Comparison of ENCODE assay signal across 21 cellular contexts in the genomic region with DNA sequence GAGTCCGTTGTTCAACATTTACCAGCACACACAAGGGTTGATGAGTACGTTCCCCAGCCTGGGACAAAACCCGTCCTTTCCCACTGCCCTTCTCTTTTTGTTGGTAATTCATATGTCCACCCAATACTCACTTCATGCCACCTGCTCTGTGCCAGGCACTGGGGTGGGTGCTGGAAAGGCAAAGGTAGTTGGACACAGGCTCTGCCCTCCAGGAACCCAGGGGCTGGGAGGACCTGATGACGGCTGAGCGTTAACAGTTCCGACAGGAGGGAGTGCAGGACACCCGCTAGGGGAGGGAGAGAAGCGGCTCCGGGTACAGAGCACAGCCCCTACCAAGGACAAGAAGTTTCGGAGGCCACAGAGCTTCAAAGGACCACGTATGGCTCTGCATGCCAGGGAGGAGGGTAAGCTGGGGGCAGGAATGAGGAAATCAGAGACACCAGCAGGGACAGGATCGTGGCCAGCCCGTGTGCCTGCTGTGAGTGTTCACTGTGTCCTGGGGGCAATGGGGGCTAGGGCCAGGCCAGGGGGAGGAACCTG.
"Had no signal": no experiment of that assay in that cellular context is flagged by ENCODE, and none has a peak within 500 bp of the region (broad histone marks: within the 10 kb centered on the region; RNA-seq: fewer than 3 reads in every experiment).

No MANE protein-coding gene starts in this region.

- H3K4me1 Mint-ChIP-seq: activated B cell treated with CpG ODN at 0.5 μM for 24 hours; activated naive CD4-positive, alpha-beta T cell treated with anti-CD3 and anti-CD28 coated beads, Interleukin-2, amount 10 ng/mL, durations not matched to agents 7 days and 5 days; memory B cell; stimulated activated memory B cell treated with anti-CD40 and anti-IgM and Interleukin-4, amounts not matched to agents 10 μg/mL and 1 μg/mL and 100 μg/mL, for 72 hours had no signal

- H2AFZ ChIP-seq: neural progenitor cell, parathyroid adenoma had no signal

- ATAC-seq: left lobe of liver; naive thymus-derived CD4-positive, alpha-beta T cell; stimulated activated memory B cell treated with anti-CD40 and anti-IgM and Interleukin-4, amounts not matched to agents 10 μg/mL and 1 μg/mL and 100 μg/mL, for 72 hours had no signal

- H3K9ac ChIP-seq: neural progenitor cell, parathyroid adenoma had no signal

- H3K27ac ChIP-seq: neural progenitor cell, parathyroid adenoma, sigmoid colon, SK-N-MC, thoracic aorta had no signal

- H3K4me3 Mint-ChIP-seq: activated B cell treated with CpG ODN at 0.5 μM for 24 hours; activated naive CD4-positive, alpha-beta T cell treated with anti-CD3 and anti-CD28 coated beads, Interleukin-2, amount 10 ng/mL, durations not matched to agents 7 days and 5 days; memory B cell; naive thymus-derived CD4-positive, alpha-beta T cell; neural progenitor cell; stimulated activated memory B cell treated with anti-CD40 and anti-IgM and Interleukin-4, amounts not matched to agents 10 μg/mL and 1 μg/mL and 100 μg/mL, for 72 hours had no signal

- H3K4me3 ChIP-seq: neural progenitor cell, sigmoid colon, SK-N-MC, thoracic aorta had no signal

- H3K9me3 Mint-ChIP-seq: activated B cell treated with CpG ODN at 0.5 μM for 24 hours; activated naive CD4-positive, alpha-beta T cell treated with anti-CD3 and anti-CD28 coated beads, Interleukin-2, amount 10 ng/mL, durations not matched to agents 7 days and 5 days; activated T-helper 2 cell treated with anti-CD3 and anti-CD28 coated beads, Interferon-gamma antibody, Interleukin-2, Interleukin-4, amounts not matched to agents 10 μg/mL and 5 μg/mL and 100 μg/mL, durations not matched to agents 14 hours and 24 hours and 36 hours; memory B cell; stimulated activated memory B cell treated with anti-CD40 and anti-IgM and Interleukin-4, amounts not matched to agents 10 μg/mL and 1 μg/mL and 100 μg/mL, for 72 hours had no signal

- H3K27me3 ChIP-seq: neural progenitor cell, sigmoid colon had no signal

- H3K9me3 ChIP-seq: sigmoid colon, thoracic aorta had no signal

- H3K4me2 ChIP-seq: neural progenitor cell had no signal

- H3K4me1 ChIP-seq: parathyroid adenoma, sigmoid colon had no signal

- H3K27ac Mint-ChIP-seq: activated B cell treated with CpG ODN at 0.5 μM for 24 hours; activated naive CD4-positive, alpha-beta T cell treated with anti-CD3 and anti-CD28 coated beads, Interleukin-2, amount 10 ng/mL, durations not matched to agents 7 days and 5 days; activated T-helper 2 cell treated with anti-CD3 and anti-CD28 coated beads, Interferon-gamma antibody, Interleukin-2, Interleukin-4, amounts not matched to agents 10 μg/mL and 5 μg/mL and 100 μg/mL, durations not matched to agents 14 hours and 24 hours and 36 hours; memory B cell; naive thymus-derived CD4-positive, alpha-beta T cell; neural progenitor cell; stimulated activated memory B cell treated with anti-CD40 and anti-IgM and Interleukin-4, amounts not matched to agents 10 μg/mL and 1 μg/mL and 100 μg/mL, for 72 hours had no signal

- DNase-seq: activated B cell treated with CpG ODN at 0.5 μM for 24 hours; activated CD4-positive, alpha-beta T cell treated with anti-CD3 and anti-CD28 coated beads for 48 hours; activated naive CD4-positive, alpha-beta T cell treated with anti-CD3 and anti-CD28 coated beads, Interleukin-2, amount 10 ng/mL, durations not matched to agents 7 days and 5 days; cortex of kidney; erythroblast; foreskin melanocyte; glutamatergic neuron; hippocampal formation; kidney; naive thymus-derived CD4-positive, alpha-beta T cell; sigmoid colon; stimulated activated CD4-positive, alpha-beta T cell treated with anti-CD3 and anti-CD28 coated beads, Interleukin-4, amount 100 ng/mL, for 4 hours had no signal

- FAIRE-seq: endometrium, kidney had no signal

- H3K79me2 ChIP-seq: parathyroid adenoma had no signal

- H3K36me3 ChIP-seq: neural progenitor cell, sigmoid colon, thoracic aorta had no signal

- H3K36me3 Mint-ChIP-seq: activated naive CD4-positive, alpha-beta T cell treated with anti-CD3 and anti-CD28 coated beads, Interleukin-2, amount 10 ng/mL, durations not matched to agents 7 days and 5 days; memory B cell; naive thymus-derived CD4-positive, alpha-beta T cell; neural progenitor cell; stimulated activated memory B cell treated with anti-CD40 and anti-IgM and Interleukin-4, amounts not matched to agents 10 μg/mL and 1 μg/mL and 100 μg/mL, for 72 hours had no signal
